14 cellular contexts compared by ENCODE assay signal in the genomic region with DNA sequence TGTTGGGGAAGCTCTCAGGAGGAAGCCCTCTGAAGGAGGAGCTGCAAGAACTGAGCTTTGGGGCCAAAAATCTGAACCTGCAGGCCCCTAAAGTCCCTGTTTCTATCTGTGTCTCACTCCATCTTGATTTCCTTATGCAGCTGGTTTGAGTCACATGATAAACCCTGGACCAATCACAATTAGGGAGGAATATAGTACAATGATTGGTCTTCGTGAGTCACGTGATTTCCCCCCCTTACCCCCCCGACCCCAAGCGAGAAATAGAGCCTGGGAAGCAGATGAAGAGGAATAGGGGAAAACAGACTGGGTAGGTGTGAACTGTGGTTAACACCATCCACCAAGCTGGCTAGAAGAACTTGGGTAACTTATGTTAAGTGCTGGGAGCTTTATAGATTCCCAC. TPM values are rescaled to one million over a fixed set of nuclear protein-coding genes. Genes with fewer than 3 reads are reported as not detected.
DNase-seq lines count a peak whose midpoint lies in the region; ATAC-seq lines count a peak whose summit lies in the region.
"Had no signal": no experiment of that assay in that cellular context is flagged by ENCODE, and none has a peak within 500 bp of the region (broad histone marks: within the 10 kb centered on the region; RNA-seq: fewer than 3 reads in every experiment).

No MANE protein-coding gene starts in this region.

- DNase-seq in DMS53 (lab: John Stamatoyannopoulos, UW), result peak; percentile 44
- no peak for DNase-seq in DMS53 treated with DMSO at 0.1 percent for 48 hours (lab: John Stamatoyannopoulos, UW; ENCODE audit: unreplicated experiment)
- peak; percentile 48 for DNase-seq in HT1080 (ENCODE audit: low read depth)
- DNase-seq in RPMI7951 (ENCODE audit: low read depth), result peak; percentile 52
- peak; percentile 7 for DNase-seq in fibroblast of peridontal ligament (ENCODE audit: extremely low read depth)
- DNase-seq: 8988T, DMS79, heart right ventricle, NCI-H1694 treated with DMSO at 0.1 percent for 48 hours, trophoblast cell had no signal

- ATAC-seq in GM21360 (IDR thresholded peaks at IDR 0.05; ENCODE audit: unreplicated experiment), result no peak
- no peak for ATAC-seq in HG02571 (IDR thresholded peaks at IDR 0.05; ENCODE audit: unreplicated experiment)
- no peak for ATAC-seq in GM19351 (IDR thresholded peaks at IDR 0.05; ENCODE audit: unreplicated experiment)
- ATAC-seq: heart right ventricle had no signal

RNA-seq across cellular contexts. Expression of a gene that starts 12.9 kb away (rescaled TPM):
- total RNA-seq in HT1080 (2014; rRNA removed; shearing (Covaris generic)), result not detected in 2 replicates
- not detected in 2 replicates for polyA plus RNA-seq in HT1080 (2015; cell fraction: cytosol; rRNA removed)
- polyA plus RNA-seq in HT1080 (2015; cell fraction: nucleus; rRNA removed), result not detected in 2 replicates
- 0.29 TPM in 1 of 2 replicates, not detected in the other for total RNA-seq in RPMI7951 (2014; rRNA removed; shearing (Covaris generic))
- total RNA-seq: activated T-helper 1 cell treated with anti-CD3 and anti-CD28 coated beads, Interleukin-12 subunit alpha, Interleukin-12 subunit beta, Interleukin-2, Interleukin-4 antibody, amounts not matched to agents 30 ng/mL and 10 ng/mL and 1 ng/mL, durations not matched to agents 14 hours and 24 hours and 36 hours; heart right ventricle had no signal
- polyA plus RNA-seq: heart right ventricle had no signal

RNA-seq across cellular contexts. Expression of a gene that starts 53.7 kb away (rescaled TPM):
- total RNA-seq in HT1080 (2014; rRNA removed; shearing (Covaris generic)), result 87.7 and 90.9 TPM in 2 replicates
- polyA plus RNA-seq in HT1080 (2015; cell fraction: cytosol; rRNA removed), result 79.4 and 94.3 TPM in 2 replicates
- polyA plus RNA-seq in HT1080 (2015; cell fraction: nucleus; rRNA removed), result 104 and 106 TPM in 2 replicates
- 130 and 132 TPM in 2 replicates for total RNA-seq in RPMI7951 (2014; rRNA removed; shearing (Covaris generic))
